In genomic region chr13:85236431-85236830, GRCh38 we compare ENCODE assay signal across 18 cellular contexts.
DNase-seq lines count a peak whose midpoint lies in the region; ATAC-seq and TF ChIP-seq lines count a peak whose summit lies in the region.
"Had no signal": no experiment of that assay in that cellular context is flagged by ENCODE, and none has a peak within 500 bp of the region (broad histone marks: within the 10 kb centered on the region; RNA-seq: fewer than 3 reads in every experiment).

No MANE protein-coding gene starts in this region.

- no peaks in the 10 kb centered on the region for H3K4me1 Mint-ChIP-seq in activated T-helper 17 cell treated with anti-CD3 and anti-CD28 coated beads, Interleukin-2, amount 50 U/mL, for 72 hours

- H3K9me3 Mint-ChIP-seq in activated T-helper 17 cell treated with anti-CD3 and anti-CD28 coated beads, Interleukin-2, amount 50 U/mL, for 72 hours = no peaks in the 10 kb centered on the region
- H3K9me3 Mint-ChIP-seq: activated T-cell treated with anti-CD3 and anti-CD28 coated beads, Interleukin-2, amount 50 U/mL, for 72 hours had no signal

- H3K36me3 Mint-ChIP-seq in activated T-helper 17 cell treated with anti-CD3 and anti-CD28 coated beads, Interleukin-2, amount 50 U/mL, for 72 hours (ENCODE audit: low read depth) = no peaks in the 10 kb centered on the region
- H3K36me3 Mint-ChIP-seq: activated CD4-positive, alpha-beta memory T cell treated with anti-CD3 and anti-CD28 coated beads for 36 hours had no signal

- H3K27ac Mint-ChIP-seq in activated T-helper 17 cell treated with anti-CD3 and anti-CD28 coated beads, Interleukin-2, amount 50 U/mL, for 72 hours = no peak overlapping the region
- H3K27ac Mint-ChIP-seq: activated CD4-positive, alpha-beta memory T cell treated with anti-CD3 and anti-CD28 coated beads for 36 hours; activated T-cell treated with anti-CD3 and anti-CD28 coated beads, Interleukin-2, amount 50 U/mL, for 72 hours had no signal

- H2AFZ ChIP-seq in PC-3 (ENCODE audit: low read length) = 0 out of 2 replicates have a peak overlapping the region, but pooled peaks have one; percentile 41

- no TSS peak for BruUV-seq in PC-3 (replicated peaks; lab: Mats Ljungman, UMichigan)

- intact Hi-C loops in PC-3 (cut with micrococcal nuclease) = loop anchor here (10.0 kb wide), 2 partner anchors 288 to 568 kb away; no protein-coding TSS in a partner anchor

- H3F3A ChIP-seq in PC-3 (ENCODE audit: low read length, unreplicated experiment) = peaks cover 3% of the 10 kb centered on the region

- H3K9ac ChIP-seq in PC-3 (ENCODE audit: low read length) = no peak overlapping the region
- H3K9ac ChIP-seq: BLaER1 treated with 17β-estradiol and CSF1 and Interleukin-3, amounts not matched to agents 10 nM and 100 nM had no signal

- CTCF ChIA-PET in PC-3 (lab: Charles Lee) = no interaction called here
- CTCF ChIA-PET in GM10248 (lab: Yijun Ruan, JAX) = no interaction called here

- H3K4me3 Mint-ChIP-seq in activated T-helper 17 cell treated with anti-CD3 and anti-CD28 coated beads, Interleukin-2, amount 50 U/mL, for 72 hours = no peak overlapping the region
- H3K4me3 Mint-ChIP-seq: activated CD4-positive, alpha-beta memory T cell treated with anti-CD3 and anti-CD28 coated beads for 36 hours; activated T-cell treated with anti-CD3 and anti-CD28 coated beads, Interleukin-2, amount 50 U/mL, for 72 hours had no signal

- POLR2A ChIA-PET in PC-3 (lab: Charles Lee; ENCODE audit: unreplicated experiment) (no interaction called here), GM10248 (lab: Yijun Ruan, JAX) (no interaction called here)

- TF ChIP-seq CTCF in PC-3 (conservative IDR thresholded peaks at IDR 0.05; ENCODE audit: low read depth, low read length) = no peak
- no peak for TF ChIP-seq CTCF in choroid plexus epithelial cell (conservative IDR thresholded peaks at IDR 0.05; ENCODE audit: low read depth, low read length)
- TF ChIP-seq CTCF in GM13977 (IDR thresholded peaks at IDR 0.05; ENCODE audit: extremely low read depth, insufficient read depth, missing control alignments) = no peak
- TF ChIP-seq CTCF in GM10248 (IDR thresholded peaks at IDR 0.05; ENCODE audit: control extremely low read depth, extremely low read depth, low read depth, missing control alignments) = no peak

- in situ Hi-C loops in GM13977 (cut with MboI; ENCODE audit: low pct_unique_long_range_greater_than_20kb, low sequenced_read_pairs, unreplicated experiment) = no loop called here

- no peaks in the 10 kb centered on the region for H3K36me3 ChIP-seq in PC-3 (ENCODE audit: low read depth, low read length)
- H3K36me3 ChIP-seq: BLaER1 treated with 17β-estradiol and CSF1 and Interleukin-3, amounts not matched to agents 10 nM and 100 nM; left lung; spleen; stomach had no signal

- peak; percentile 46 for DNase-seq in HCEC 1CT
- DNase-seq in PC-3 = peak; percentile 91
- peak; percentile 70 for DNase-seq in choroid plexus epithelial cell (ENCODE audit: low read depth)
- DNase-seq in non-pigmented ciliary epithelial cell (ENCODE audit: low read depth) = peak; percentile 11
- no peak for DNase-seq in GM13977 (ENCODE audit: low spot score)
- DNase-seq in GM10248 (ENCODE audit: extremely low spot score) = no peak
- DNase-seq: activated CD4-positive, alpha-beta memory T cell treated with anti-CD3 and anti-CD28 coated beads for 36 hours; activated T-cell treated with anti-CD3 and anti-CD28 coated beads, Interleukin-2, amount 50 U/mL, for 72 hours; hypothalamus; left lung; NCI-H1048; NCI-H2171 treated with DMSO at 0.1 percent for 48 hours; spleen; stomach had no signal

- H4K20me1 ChIP-seq in PC-3 (ENCODE audit: low read length) = no peaks in the 10 kb centered on the region
- H4K20me1 ChIP-seq: BLaER1 treated with 17β-estradiol and CSF1 and Interleukin-3, amounts not matched to agents 10 nM and 100 nM had no signal

- H3K9me2 ChIP-seq in PC-3 (replicated peaks; ENCODE audit: low read length) = no peaks in the 10 kb centered on the region

- ATAC-seq in PC-3 (peak; percentile 83), GM19328 (IDR thresholded peaks at IDR 0.05; ENCODE audit: unreplicated experiment) (no peak)
- ATAC-seq in activated T-helper 17 cell treated with anti-CD3 and anti-CD28 coated beads, Interleukin-2, amount 50 U/mL, for 72 hours (replicated peaks) = no peak
- ATAC-seq: activated T-cell treated with anti-CD3 and anti-CD28 coated beads, Interleukin-2, amount 50 U/mL, for 72 hours; GM12878; left lung had no signal

- H3K4me1 ChIP-seq in PC-3 (ENCODE audit: insufficient read depth, low read length) = peaks cover 25% of the 10 kb centered on the region
- H3K4me1 ChIP-seq: BLaER1 treated with 17β-estradiol and CSF1 and Interleukin-3, amounts not matched to agents 10 nM and 100 nM; left lung; spleen; stomach had no signal

- H3K27ac ChIP-seq in PC-3 (ENCODE audit: low read length) = peak overlapping the region; percentile 47
- H3K27ac ChIP-seq: BLaER1 treated with 17β-estradiol and CSF1 and Interleukin-3, amounts not matched to agents 10 nM and 100 nM; left lung; spleen; stomach had no signal

- no peaks in the 10 kb centered on the region for H3K9me3 ChIP-seq in PC-3 (ENCODE audit: low read length)
- H3K9me3 ChIP-seq: BLaER1 treated with 17β-estradiol and CSF1 and Interleukin-3, amounts not matched to agents 10 nM and 100 nM; left lung; stomach had no signal

- H3K79me2 ChIP-seq in PC-3 (ENCODE audit: low read length) = no peaks in the 10 kb centered on the region

- H3K4me3 ChIP-seq in PC-3 (ENCODE audit: low read length) (peak overlapping the region; percentile 60), choroid plexus epithelial cell (ENCODE audit: low read depth, low read length) (no peak overlapping the region)
- H3K4me3 ChIP-seq: BLaER1 treated with 17β-estradiol and CSF1 and Interleukin-3, amounts not matched to agents 10 nM and 100 nM; GM12878; left lung; spleen; stomach had no signal

- H3K27me3 ChIP-seq in PC-3 (ENCODE audit: low read length) = no peaks in the 10 kb centered on the region
- H3K27me3 ChIP-seq: BLaER1 treated with 17β-estradiol and CSF1 and Interleukin-3, amounts not matched to agents 10 nM and 100 nM; left lung; spleen; stomach had no signal

- peak overlapping the region; percentile 82 for H3K4me2 ChIP-seq in PC-3 (ENCODE audit: low read length)
- H3K4me2 ChIP-seq: BLaER1 treated with 17β-estradiol and CSF1 and Interleukin-3, amounts not matched to agents 10 nM and 100 nM had no signal

- no peaks in the 10 kb centered on the region for H3K27me3 Mint-ChIP-seq in activated T-helper 17 cell treated with anti-CD3 and anti-CD28 coated beads, Interleukin-2, amount 50 U/mL, for 72 hours
- H3K27me3 Mint-ChIP-seq: activated CD4-positive, alpha-beta memory T cell treated with anti-CD3 and anti-CD28 coated beads for 36 hours had no signal

Comparison
In these comparisons a context has a peak if more than half of its experiments do, and no peak if none do; other contexts are left out.
1. DNase-seq: peak in HCEC 1CT (single experiment), PC-3 (single experiment), choroid plexus epithelial cell (single experiment) and non-pigmented ciliary epithelial cell (single experiment); none in GM13977 (single experiment) and GM10248 (single experiment).